ENCODE assay signal across 21 cellular contexts in genomic region chr5:64312496-64312895, GRCh38.
"Had no signal": no experiment of that assay in that cellular context is flagged by ENCODE, and none has a peak within 500 bp of the region (broad histone marks: within the 10 kb centered on the region; RNA-seq: fewer than 3 reads in every experiment).

No MANE protein-coding gene starts in this region.

- H3K4me1 Mint-ChIP-seq: T-cell had no signal

- H3K9ac ChIP-seq: SK-N-SH had no signal

- H3K36me3 Mint-ChIP-seq: T-cell had no signal

- H3K27me3 Mint-ChIP-seq: T-cell had no signal

- H3K4me2 ChIP-seq: SK-N-SH had no signal

- DNase-seq: KBM-7, MV-4-11, NCI-H1092, NCI-H1105 treated with DMSO at 0.1 percent for 48 hours, NCI-H1417 treated with DMSO at 0.1 percent for 48 hours, NCI-H146, NCI-H1694 treated with DMSO at 0.1 percent for 48 hours, NCI-H1930, NCI-H2081, NCI-H2107, NCI-H226, NCI-H446, NCI-H510A, NCI-H524 treated with DMSO at 0.1 percent for 48 hours, NCI-H774, RPMI8226, SHP77, SK-N-SH, SW 1271, T-cell had no signal

- FAIRE-seq: RCC 7860 had no signal

- ATAC-seq: T-cell had no signal

- H3K27ac Mint-ChIP-seq: T-cell had no signal

- H3K4me3 Mint-ChIP-seq: T-cell had no signal

- H3K9me3 ChIP-seq: SK-N-SH had no signal
